ENCODE assay signal across 24 cellular contexts in the genomic region with DNA sequence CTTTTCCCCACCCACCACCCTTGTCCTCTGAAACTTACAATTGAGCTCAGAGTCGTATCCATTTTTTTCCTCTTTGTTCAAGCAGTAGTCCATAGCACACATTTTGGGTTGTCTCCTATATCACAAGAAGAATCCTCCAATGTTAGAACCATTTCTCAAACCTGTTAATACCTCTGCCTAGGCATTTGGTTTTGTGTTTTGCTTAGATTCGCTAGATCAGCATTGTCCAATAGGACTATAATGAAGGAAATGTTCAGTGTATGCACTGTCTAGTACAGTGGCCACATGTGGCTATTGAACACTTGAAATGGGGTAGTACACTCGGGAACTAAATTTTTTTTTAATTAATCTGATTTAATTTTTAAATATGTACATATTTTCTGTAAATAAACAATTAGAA.
"Had no signal": no experiment of that assay in that cellular context is flagged by ENCODE, and none has a peak within 500 bp of the region (broad histone marks: within the 10 kb centered on the region; RNA-seq: fewer than 3 reads in every experiment).

No MANE protein-coding gene starts in this region.

- H3K36me3 ChIP-seq: pancreas, right atrium auricular region, transverse colon, vagina had no signal

- H3K4me3 Mint-ChIP-seq: mesothelial cell of epicardium; naive B cell; natural killer cell; stimulated activated naive B cell treated with anti-CD40 and anti-IgM and Interleukin-4, amounts not matched to agents 10 μg/mL and 1 μg/mL and 100 μg/mL, for 72 hours had no signal

- H3K36me3 Mint-ChIP-seq: natural killer cell had no signal

- FAIRE-seq: pancreas had no signal

- H3K4me3 ChIP-seq: left ventricle myocardium inferior, lung, pancreas, right atrium auricular region, skin epidermis, stomach, testis, thyroid gland, transverse colon, upper lobe of left lung, vagina had no signal

- DNase-seq: islet precursor cell; left ventricle myocardium inferior; mesendoderm; naive B cell; natural killer cell; nucleus accumbens; pancreas; stimulated activated CD4-positive, alpha-beta T cell treated with anti-CD3 and anti-CD28 coated beads, Interleukin-12 subunit alpha, Interleukin-12 subunit beta, amount 100 ng/mL, for 4 hours; stimulated activated CD4-positive, alpha-beta T cell treated with anti-CD3 and anti-CD28 coated beads, Interleukin-15, amount 100 ng/mL, for 24 hours; stimulated activated CD4-positive, alpha-beta T cell treated with anti-CD3 and anti-CD28 coated beads, Interleukin-2, amount 100 ng/mL, for 24 hours; stimulated activated CD4-positive, alpha-beta T cell treated with anti-CD3 and anti-CD28 coated beads, Interleukin-4, amount 100 ng/mL, for 1 hour; stimulated activated naive B cell treated with anti-CD40 and anti-IgM and Interleukin-4, amounts not matched to agents 10 μg/mL and 1 μg/mL and 100 μg/mL, for 72 hours; stimulated activated naive CD8-positive, alpha-beta T cell treated with anti-CD3 and anti-CD28 coated beads, Interleukin-15, Interleukin-2, amounts not matched to agents 100 U/mL and 50 U/mL, for 24 hours; stomach; testis; thyroid gland; transverse colon; upper lobe of left lung had no signal

- H3K27me3 Mint-ChIP-seq: naive B cell; stimulated activated naive B cell treated with anti-CD40 and anti-IgM and Interleukin-4, amounts not matched to agents 10 μg/mL and 1 μg/mL and 100 μg/mL, for 72 hours had no signal

- H3K27ac Mint-ChIP-seq: mesothelial cell of epicardium; natural killer cell; stimulated activated naive B cell treated with anti-CD40 and anti-IgM and Interleukin-4, amounts not matched to agents 10 μg/mL and 1 μg/mL and 100 μg/mL, for 72 hours had no signal

- H3K27ac ChIP-seq: left ventricle myocardium inferior, pancreas, right atrium auricular region, skin epidermis, stomach, testis, thyroid gland, transverse colon, upper lobe of left lung, vagina had no signal

- H3K9me3 ChIP-seq: left ventricle myocardium inferior, pancreas, right atrium auricular region, stomach, testis, thyroid gland, transverse colon, upper lobe of left lung, vagina had no signal

- ATAC-seq: natural killer cell; pancreas; sciatic nerve; stimulated activated naive B cell treated with anti-CD40 and anti-IgM and Interleukin-4, amounts not matched to agents 10 μg/mL and 1 μg/mL and 100 μg/mL, for 72 hours; stimulated activated naive CD8-positive, alpha-beta T cell treated with anti-CD3 and anti-CD28 coated beads, Interleukin-15, Interleukin-2, amounts not matched to agents 100 U/mL and 50 U/mL, for 24 hours had no signal

- H3K4me1 ChIP-seq: left ventricle myocardium inferior, pancreas, right atrium auricular region, thyroid gland, transverse colon, vagina had no signal

- H3K9me3 Mint-ChIP-seq: mesothelial cell of epicardium, natural killer cell had no signal

- H3K27me3 ChIP-seq: pancreas, right atrium auricular region, stomach, testis, thyroid gland, transverse colon, upper lobe of left lung, vagina had no signal
